ENCODE assay signal across 9 cellular contexts in genomic region chr2:37376421-37377186, GRCh38. TPM values are rescaled to one million over a fixed set of nuclear protein-coding genes. Genes with fewer than 3 reads are reported as not detected.
DNase-seq lines count a peak whose midpoint lies in the region; ATAC-seq and TF ChIP-seq lines count a peak whose summit lies in the region.
"Had no signal": no experiment of that assay in that cellular context is flagged by ENCODE, and none has a peak within 500 bp of the region (broad histone marks: within the 10 kb centered on the region; RNA-seq: fewer than 3 reads in every experiment).

No MANE protein-coding gene starts in this region.

- H3K4me1 ChIP-seq in breast epithelium (no peaks in the 10 kb centered on the region), gastrocnemius medialis (peaks cover 13 to 24% of the 10 kb centered on the region in 2 donors)

- H3K36me3 ChIP-seq in breast epithelium (no peaks in the 10 kb centered on the region), gastrocnemius medialis (no peaks in the 10 kb centered on the region), WERI-Rb-1 (no peaks in the 10 kb centered on the region)
- H3K36me3 ChIP-seq: thoracic aorta had no signal

- H3K9me3 ChIP-seq in breast epithelium: no peaks in the 10 kb centered on the region
- no peaks in the 10 kb centered on the region for H3K9me3 ChIP-seq in gastrocnemius medialis
- H3K9me3 ChIP-seq in WERI-Rb-1 (ENCODE audit: severe bottlenecking): no peaks in the 10 kb centered on the region
- H3K9me3 ChIP-seq: thoracic aorta had no signal

- H3K4me3 ChIP-seq in breast epithelium: peak overlapping the region in 2 of 3 donors; percentile 25 to 53
- peak overlapping the region in 2 of 4 donors; percentile 25 to 34 for H3K4me3 ChIP-seq in gastrocnemius medialis
- no peak overlapping the region for H3K4me3 ChIP-seq in WERI-Rb-1 (ENCODE audit: low read depth, low read length)
- H3K4me3 ChIP-seq: thoracic aorta had no signal

- no peak for TF ChIP-seq POLR2A in breast epithelium (IDR thresholded peaks at IDR 0.05)
- no peak for TF ChIP-seq POLR2A in gastrocnemius medialis (IDR thresholded peaks at IDR 0.05)

- peak; percentile 88 for ATAC-seq in GM18861 (IDR thresholded peaks at IDR 0.05; ENCODE audit: unreplicated experiment)
- ATAC-seq in HG02938 (IDR thresholded peaks at IDR 0.05; ENCODE audit: unreplicated experiment): peak; percentile 83
- ATAC-seq in gastrocnemius medialis: peak; percentile 95

- in situ Hi-C loops in gastrocnemius medialis (cut with MboI; ENCODE audit: low sequenced_read_pairs in 4 of 4): loop anchor here in 2 of 4 donors (25.0 kb wide), 2 partner anchors 886 to 911 kb away; no protein-coding TSS in a partner anchor

- DNase-seq in AG08395 (ENCODE audit: low spot score) (peak; percentile 85), NCI-H510A (lab: John Stamatoyannopoulos, UW) (peak; percentile 32), breast epithelium (ENCODE audit: low spot score in 2 of 2) (peak in 1 of 2 donors; percentile 71), gastrocnemius medialis (peak; percentile 83 to 87), WERI-Rb-1 (no peak), cerebellar nuclear complex (lab: John Stamatoyannopoulos, UW) (no peak)

- H3K27ac ChIP-seq in breast epithelium (peak overlapping the region; percentile 70 to 75), gastrocnemius medialis (peak overlapping the region; percentile 78 to 90 (median 82)), WERI-Rb-1 (no peak overlapping the region)
- H3K27ac ChIP-seq: thoracic aorta had no signal

- H3K27me3 ChIP-seq in breast epithelium: no peaks in the 10 kb centered on the region
- H3K27me3 ChIP-seq in gastrocnemius medialis: no peaks in the 10 kb centered on the region
- no peaks in the 10 kb centered on the region for H3K27me3 ChIP-seq in WERI-Rb-1 (ENCODE audit: insufficient read depth, low read depth, severe bottlenecking)

- intact Hi-C loops in breast epithelium (cut with DNase I; ENCODE audit: low total_unique reads) (no loop called here), gastrocnemius medialis (cut with DNase I; ENCODE audit: low total_unique reads) (loop anchor here (5.0 kb wide), 2 partner anchors 54 to 144 kb away; partner anchors contain the start of genes CEBPZ, NDUFAF7 and PRKD3)

- no peak for TF ChIP-seq CTCF in breast epithelium (IDR thresholded peaks at IDR 0.05)
- TF ChIP-seq CTCF in gastrocnemius medialis (IDR thresholded peaks at IDR 0.05 in 4 of 5, conservative IDR thresholded peaks at IDR 0.05 in 1 of 5): no peak
- no peak for TF ChIP-seq CTCF in WERI-Rb-1 (IDR thresholded peaks at IDR 0.05; ENCODE audit: low read depth, low read length)

RNA-seq across cellular contexts. Expression of gene QPCT, which starts 32.2 kb away (rescaled TPM):
- 10 to 100 TPM in 1 of 3 donors, 1 to 10 TPM in 2; 3.7 to 12.5 (median 5.2) TPM for total RNA-seq in breast epithelium
- total RNA-seq in gastrocnemius medialis: 1 to 10 TPM; 1.5 to 6.4 (median 4.7) TPM

RNA-seq across cellular contexts. Expression of gene PRKD3, which starts 52.0 kb away (rescaled TPM):
- total RNA-seq in breast epithelium: 10 to 100 TPM; 46.5 to 57.4 (median 56.2) TPM
- total RNA-seq in gastrocnemius medialis: 10 to 100 TPM; 11.0 to 34.4 (median 14.9) TPM

Comparison
In these comparisons a context has a peak if more than half of its experiments do, and no peak if none do; other contexts are left out.
1. DNase-seq: peak in AG08395 (single experiment), NCI-H510A (single experiment) and gastrocnemius medialis (2 of 2); none in WERI-Rb-1 (single experiment) and cerebellar nuclear complex (0 of 2).
2. Peak in every context shown above with its lines, with median percentiles within 50 percentile points of each other: ATAC-seq.